In the genomic region with DNA sequence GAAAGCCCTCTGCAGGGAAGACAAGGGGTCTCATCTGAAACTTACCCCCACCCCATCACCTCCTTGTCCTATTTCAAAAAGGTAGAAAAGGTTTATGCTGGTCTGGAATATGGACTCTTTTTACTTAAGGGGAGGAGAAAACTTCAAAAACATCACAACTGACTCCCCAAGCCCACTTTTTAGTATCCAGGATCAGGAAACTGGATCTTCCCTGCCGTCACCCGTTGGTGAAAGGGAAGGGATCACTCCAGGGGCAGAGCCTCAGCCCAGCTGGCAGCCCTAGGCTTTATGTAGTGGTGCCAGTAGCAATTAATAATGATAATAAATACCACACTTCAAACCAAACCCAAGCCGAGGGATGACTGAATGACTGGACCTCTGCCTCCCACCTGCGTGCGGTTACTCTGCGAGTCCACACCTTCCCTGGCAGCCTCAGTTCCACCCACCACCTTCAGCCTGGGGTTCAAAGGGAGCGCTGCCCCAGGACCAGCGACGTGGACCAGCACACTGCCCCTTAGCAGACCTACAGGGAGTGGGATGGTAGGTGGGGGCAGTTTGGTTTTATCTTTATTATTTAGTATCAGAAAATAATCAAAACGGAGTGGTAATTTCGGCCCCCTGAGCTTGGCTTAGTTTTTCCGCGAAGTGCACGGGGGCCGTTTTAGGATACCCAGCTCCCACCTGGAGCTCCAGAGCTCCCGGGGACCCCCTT, we compare ENCODE assay signal across 19 cellular contexts. TPM values are rescaled to one million over a fixed set of nuclear protein-coding genes. Genes with fewer than 3 reads are reported as not detected.
DNase-seq lines count a peak whose midpoint lies in the region; ATAC-seq, FAIRE-seq and TF ChIP-seq lines count a peak whose summit lies in the region.
"Had no signal": no experiment of that assay in that cellular context is flagged by ENCODE, and none has a peak within 500 bp of the region (broad histone marks: within the 10 kb centered on the region; RNA-seq: fewer than 3 reads in every experiment).

No MANE protein-coding gene starts in this region.

- H3K27me3 Mint-ChIP-seq in activated CD4-positive, alpha-beta T cell treated with anti-CD3 and anti-CD28 coated beads, Interleukin-2, amount 10 ng/mL, durations not matched to agents 24 days and 14 days = peaks cover 59% of the 10 kb centered on the region
- H3K27me3 Mint-ChIP-seq in MCF 10A (ENCODE audit: insufficient read depth, unreplicated experiment) = no peaks in the 10 kb centered on the region

- FAIRE-seq in HepG2 (lab: Jason Lieb, UNC) = no peak
- FAIRE-seq: A549, bronchial epithelial cell, endometrium had no signal

- no peak overlapping the region for H3K4me3 Mint-ChIP-seq in activated CD4-positive, alpha-beta T cell treated with anti-CD3 and anti-CD28 coated beads, Interleukin-2, amount 10 ng/mL, durations not matched to agents 24 days and 14 days
- no peak overlapping the region for H3K4me3 Mint-ChIP-seq in MCF 10A (ENCODE audit: unreplicated experiment)
- H3K4me3 Mint-ChIP-seq: activated naive CD4-positive, alpha-beta T cell treated with anti-CD3 and anti-CD28 coated beads, Interleukin-2, amount 10 ng/mL, durations not matched to agents 7 days and 5 days had no signal

- H2AFZ ChIP-seq in HepG2 (ENCODE audit: low read length) (no peak overlapping the region), osteoblast (ENCODE audit: low read length) (no peak overlapping the region)

- peaks cover 0 to 22% (median 6%) of the 10 kb centered on the region in 4 donors for H3K4me1 ChIP-seq in liver (ENCODE audit: control insufficient read depth in 4 of 4, insufficient read depth in 4 of 4, low read length in 3 of 4)
- peaks cover 20% of the 10 kb centered on the region for H3K4me1 ChIP-seq in HepG2 (ENCODE audit: insufficient read depth, low read length)
- H3K4me1 ChIP-seq in osteoblast (ENCODE audit: insufficient read depth, low read length) = peaks cover 3% of the 10 kb centered on the region
- no peaks in the 10 kb centered on the region for H3K4me1 ChIP-seq in aorta (ENCODE audit: control insufficient read depth in 1 of 2, insufficient read depth in 2 of 2, low read length in 2 of 2)
- H3K4me1 ChIP-seq in HAP-1 = no peaks in the 10 kb centered on the region; the same call in 1 of the 2 replicates

- H4K20me1 ChIP-seq in HepG2 (ENCODE audit: insufficient read depth, low read length) (no peaks in the 10 kb centered on the region), osteoblast (ENCODE audit: insufficient read depth, low read length) (peaks cover 8% of the 10 kb centered on the region)

- BruUV-seq in HepG2 (replicated peaks; lab: Mats Ljungman, UMichigan) (no TSS peak), MCF 10A (replicated peaks; lab: Mats Ljungman, UMichigan) (no TSS peak)

- TF ChIP-seq RAD21 in liver (IDR thresholded peaks at IDR 0.05) = no peak
- no peak for TF ChIP-seq RAD21 in HepG2 (CRISPR knock-in tag; IDR thresholded peaks at IDR 0.05)

- in situ Hi-C loops in HepG2 (cut with HindIII; ENCODE audit: extremely low pct_ligation_motif_present, low pct_unique_long_range_greater_than_20kb) = loop anchor here (10.0 kb wide), 1 partner anchor 180 kb away; no protein-coding TSS in a partner anchor
- in situ Hi-C loops in HAP-1 (cut with MboI; ENCODE audit: low sequenced_read_pairs) = no loop called here

- H3K4me3 ChIP-seq in liver (ENCODE audit: low read depth in 1 of 3, low read length in 3 of 3) (peak overlapping the region in 2 of 3 donors; percentile 58 to 77), HepG2 (replicated peaks in 1 of 3; ENCODE audit: insufficient read depth in 1 of 3, low read depth in 2 of 3, low read length in 3 of 3) (no peak overlapping the region), osteoblast (ENCODE audit: insufficient read depth, low read length) (no peak overlapping the region), aorta (ENCODE audit: low read length in 2 of 2) (peak overlapping the region; percentile 60 to 81), HAP-1 (no peak overlapping the region)
- H3K4me3 ChIP-seq: A549, MG63 had no signal

- POLR2A ChIA-PET in HepG2 (lab: Yijun Ruan, JAX) (no interaction called here), MCF 10A (lab: Yijun Ruan, JAX) (interaction anchor here (0.7 kb wide), 1 partner anchor 9 kb away, joined by 3 read pairs; no protein-coding TSS in a partner anchor)

- H3K27me3 ChIP-seq in liver (ENCODE audit: control insufficient read depth in 4 of 4, insufficient read depth in 4 of 4, low read length in 3 of 4) (no peaks in the 10 kb centered on the region), HepG2 (ENCODE audit: control insufficient read depth in 1 of 2, insufficient read depth in 2 of 2, low read length in 2 of 2) (peaks cover 0 to 54% of the 10 kb centered on the region in 2 experiments; a peak in 3 of 5 replicates), osteoblast (ENCODE audit: insufficient read depth, low read length) (peaks cover 87% of the 10 kb centered on the region), aorta (ENCODE audit: control insufficient read depth in 1 of 2, insufficient read depth in 2 of 2, low read length in 1 of 2) (no peaks in the 10 kb centered on the region), HAP-1 (ENCODE audit: low read depth) (peaks cover 49% of the 10 kb centered on the region)

- H3K79me2 ChIP-seq in HepG2 (ENCODE audit: insufficient read depth, low read length) (no peaks in the 10 kb centered on the region), osteoblast (ENCODE audit: insufficient read depth, low read length) (no peaks in the 10 kb centered on the region)

- TF ChIP-seq EP300 in HepG2 (IDR thresholded peaks at IDR 0.05; ENCODE audit: low read depth in 2 of 2, low read length in 2 of 2) = no peak
- TF ChIP-seq EP300 in HepG2 (CRISPR knock-in tag; IDR thresholded peaks at IDR 0.05; ENCODE audit: borderline replicate concordance) = no peak

- H3K27ac Mint-ChIP-seq in activated CD4-positive, alpha-beta T cell treated with anti-CD3 and anti-CD28 coated beads, Interleukin-2, amount 10 ng/mL, durations not matched to agents 24 days and 14 days = no peak overlapping the region
- no peak overlapping the region for H3K27ac Mint-ChIP-seq in MCF 10A (ENCODE audit: low read depth, unreplicated experiment)
- H3K27ac Mint-ChIP-seq: activated naive CD4-positive, alpha-beta T cell treated with anti-CD3 and anti-CD28 coated beads, Interleukin-2, amount 10 ng/mL, durations not matched to agents 7 days and 5 days had no signal

- TF ChIP-seq POLR2A in HepG2 (IDR thresholded peaks at IDR 0.05; ENCODE audit: insufficient read depth in 1 of 2, low read depth in 2 of 2, low read length in 2 of 2) = no peak

- DNase-seq in HepG2 (ENCODE audit: low spot score) (no peak), islet precursor cell (peak; percentile 22), osteoblast (ENCODE audit: insufficient read length, low spot score, missing footprints) (peak; percentile 83), aorta (no peak), HAP-1 (ENCODE audit: low spot score in 2 of 2) (no peak), MCF 10A (ENCODE audit: unreplicated experiment) (no peak)
- no peak for DNase-seq in activated CD4-positive, alpha-beta T cell treated with anti-CD3 and anti-CD28 coated beads, Interleukin-2, amount 10 ng/mL, durations not matched to agents 24 days and 14 days
- DNase-seq: activated CD4-positive, alpha-beta T cell treated with anti-CD3 and anti-CD28 coated beads for 48 hours; activated naive CD4-positive, alpha-beta T cell treated with anti-CD3 and anti-CD28 coated beads, Interleukin-2, amount 10 ng/mL, durations not matched to agents 7 days and 5 days; MG63; NCI-H187 treated with DMSO at 0.1 percent for 48 hours; NCI-H510A; stimulated activated CD4-positive, alpha-beta T cell treated with anti-CD3 and anti-CD28 coated beads, Interleukin-4, amount 100 ng/mL, for 1 hour; stimulated activated CD8-positive, alpha-beta memory T cell treated with anti-CD3 and anti-CD28 coated beads, Interleukin-4, amount 100 ng/mL, for 48 hours; tibial artery had no signal

- H3K9me3 ChIP-seq in liver (ENCODE audit: control insufficient read depth in 4 of 4, low read length in 3 of 4) (no peaks in the 10 kb centered on the region), HepG2 (ENCODE audit: low read length) (no peaks in the 10 kb centered on the region), osteoblast (ENCODE audit: low read depth, low read length) (no peaks in the 10 kb centered on the region), aorta (ENCODE audit: control insufficient read depth, low read length) (no peaks in the 10 kb centered on the region), HAP-1 (no peaks in the 10 kb centered on the region)
- H3K9me3 ChIP-seq: A549, MG63, tibial artery had no signal

- H3K4me2 ChIP-seq in HepG2 (ENCODE audit: low read depth, low read length) (no peak overlapping the region), osteoblast (ENCODE audit: insufficient read depth, low read length) (no peak overlapping the region)
- H3K4me2 ChIP-seq: A549 had no signal

- ATAC-seq in HepG2 = no peak
- ATAC-seq in aorta (ENCODE audit: low FRiP score) = no peak
- ATAC-seq: A549 had no signal

- H3K9ac ChIP-seq in liver (ENCODE audit: low read depth in 1 of 2, low read length in 2 of 2) (no peak overlapping the region), HepG2 (ENCODE audit: insufficient read depth, low read depth, low read length) (no peak overlapping the region)

- H3K9me3 Mint-ChIP-seq in activated CD4-positive, alpha-beta T cell treated with anti-CD3 and anti-CD28 coated beads, Interleukin-2, amount 10 ng/mL, durations not matched to agents 24 days and 14 days = no peaks in the 10 kb centered on the region
- no peaks in the 10 kb centered on the region for H3K9me3 Mint-ChIP-seq in MCF 10A (ENCODE audit: unreplicated experiment)
- H3K9me3 Mint-ChIP-seq: activated naive CD4-positive, alpha-beta T cell treated with anti-CD3 and anti-CD28 coated beads, Interleukin-2, amount 10 ng/mL, durations not matched to agents 7 days and 5 days had no signal

- no peak overlapping the region for H3K27ac ChIP-seq in liver (ENCODE audit: low read depth in 1 of 2, low read length in 2 of 2)
- H3K27ac ChIP-seq in HepG2 (ENCODE audit: extremely low read length, insufficient read depth, low read length) = no peak overlapping the region
- H3K27ac ChIP-seq in osteoblast (ENCODE audit: low read depth, low read length) = no peak overlapping the region
- H3K27ac ChIP-seq in aorta (ENCODE audit: low read depth in 1 of 2, low read length in 2 of 2) = peak overlapping the region in 1 of 2 donors; percentile 71
- H3K27ac ChIP-seq: A549 had no signal

- H3K36me3 Mint-ChIP-seq in activated CD4-positive, alpha-beta T cell treated with anti-CD3 and anti-CD28 coated beads, Interleukin-2, amount 10 ng/mL, durations not matched to agents 24 days and 14 days (ENCODE audit: low read depth) = peaks cover 7% of the 10 kb centered on the region
- H3K36me3 Mint-ChIP-seq in MCF 10A (ENCODE audit: insufficient read depth, unreplicated experiment) = no peaks in the 10 kb centered on the region

- TF ChIP-seq CTCF in liver (IDR thresholded peaks at IDR 0.05; ENCODE audit: low read depth, low read length, missing input control) (no peak), HepG2 (CRISPR knock-in tag; IDR thresholded peaks at IDR 0.05) (no peak), osteoblast (IDR thresholded peaks at IDR 0.05; ENCODE audit: extremely low read depth, low read depth, low read length) (no peak), MCF 10A (IDR thresholded peaks at IDR 0.05; ENCODE audit: unreplicated experiment) (no peak)

- intact Hi-C loops in HepG2 (cut with micrococcal nuclease; ENCODE audit: unreplicated experiment) (loop anchor here (10.0 kb wide), 1 partner anchor 50 kb away; no protein-coding TSS in a partner anchor), aorta (cut with DNase I) (loop anchor here (2.0 to 10.0 kb wide), 4 partner anchors 168 to 443 kb away; no protein-coding TSS in a partner anchor), MCF 10A (cut with micrococcal nuclease) (loop anchor here (5.0 to 10.0 kb wide), 5 partner anchors 170 to 630 kb away; no protein-coding TSS in a partner anchor)
- intact Hi-C loops in activated CD4-positive, alpha-beta T cell treated with anti-CD3 and anti-CD28 coated beads, Interleukin-2, amount 10 ng/mL, durations not matched to agents 24 days and 14 days (cut with micrococcal nuclease) = loop anchor here (5.0 kb wide), 3 partner anchors 183 to 922 kb away; partner anchors contain the start of gene GREB1L

- peaks cover 9% of the 10 kb centered on the region for H3K4me1 Mint-ChIP-seq in activated CD4-positive, alpha-beta T cell treated with anti-CD3 and anti-CD28 coated beads, Interleukin-2, amount 10 ng/mL, durations not matched to agents 24 days and 14 days
- H3K4me1 Mint-ChIP-seq in MCF 10A (ENCODE audit: insufficient read depth, unreplicated experiment) = no peaks in the 10 kb centered on the region

- WGBS in liver = 56% methylated on average over 16 of the region's 16 CpGs
- 82% methylated on average over 12 of the region's 16 CpGs for WGBS in HepG2 (ENCODE audit: low lambda C conversion rate)
- WGBS in aorta, 2 donors = 59 to 61% methylated on average over 15 to 16 of the region's 16 CpGs

- no peaks in the 10 kb centered on the region for H3K36me3 ChIP-seq in liver (ENCODE audit: control insufficient read depth in 4 of 4, insufficient read depth in 3 of 4, low read depth in 1 of 4, low read length in 3 of 4)
- no peaks in the 10 kb centered on the region for H3K36me3 ChIP-seq in HepG2 (replicated peaks in 1 of 2; ENCODE audit: control insufficient read depth in 1 of 2, insufficient read depth in 2 of 2, low read length in 2 of 2)
- no peaks in the 10 kb centered on the region for H3K36me3 ChIP-seq in osteoblast (ENCODE audit: insufficient read depth, low read length)
- H3K36me3 ChIP-seq in aorta (ENCODE audit: control insufficient read depth in 1 of 2, insufficient read depth in 2 of 2, low read length in 1 of 2) = no peaks in the 10 kb centered on the region
- H3K36me3 ChIP-seq in HAP-1 (replicated peaks) = no peaks in the 10 kb centered on the region
- H3K36me3 ChIP-seq: MG63, tibial artery had no signal

- CTCF ChIA-PET in HepG2 (lab: Yijun Ruan, JAX; ENCODE audit: low intra/inter-chr PET ratio, low total read pairs) = no interaction called here
- CTCF ChIA-PET in MCF 10A (lab: Yijun Ruan, JAX) = interaction anchor here (0.6 kb wide), 1 partner anchor 245 kb away, joined by 3 read pairs; no protein-coding TSS in a partner anchor

RNA-seq across cellular contexts. Expression of gene GATA6, which starts 4.9 kb away (rescaled TPM):
- 1 to 10 TPM; 3.5 to 6.6 TPM for total RNA-seq in liver
- polyA plus RNA-seq in liver = 1 to 10 TPM; 1.8 to 6.2 TPM
- 2.9 and 3.2 TPM in 2 replicates for total RNA-seq in HepG2 (2016; rRNA removed; fragmentation: Illumina TruSeq; extraction: Trizol)
- total RNA-seq in HepG2 (2016; cell fraction: cytosol; rRNA removed; fragmentation: Illumina TruSeq; extraction: Trizol; ENCODE audit: low read depth) = 0.53 and 0.71 TPM in 2 replicates
- 2.5 and 3.4 TPM in 2 replicates for total RNA-seq in HepG2 (2016; cell fraction: insoluble cytoplasmic fraction; rRNA removed; fragmentation: Illumina TruSeq; extraction: Trizol)
- 2.1 and 2.4 TPM in 2 replicates for total RNA-seq in HepG2 (2016; cell fraction: membrane; rRNA removed; fragmentation: Illumina TruSeq; extraction: Trizol)
- total RNA-seq in HepG2 (2016; cell fraction: nucleus; rRNA removed; fragmentation: Illumina TruSeq; extraction: Trizol) = 2.9 and 3.3 TPM in 2 replicates
- polyA plus RNA-seq in HepG2 (2011; rRNA removed) = 0.84 and 0.95 TPM in 2 replicates
- polyA plus RNA-seq in HepG2 (2011; cell fraction: cytosol; rRNA removed) = 0.38 and 0.39 TPM in 2 replicates
- 1.6 and 2.6 TPM in 2 replicates for polyA plus RNA-seq in HepG2 (2011; cell fraction: nucleus; rRNA removed)
- 0.52 and 0.87 TPM in 2 replicates for polyA plus RNA-seq in HepG2 (2012)
- polyA plus RNA-seq in HepG2 (2016; cell fraction: cytosol; fragmentation: Illumina TruSeq; extraction: Trizol; ENCODE audit: low read depth) = 0.33 and 0.35 TPM in 2 replicates
- polyA plus RNA-seq in HepG2 (2016; cell fraction: insoluble cytoplasmic fraction; fragmentation: Illumina TruSeq; extraction: Trizol; ENCODE audit: low read depth) = 3.6 and 4.5 TPM in 2 replicates
- 0.98 and 1.2 TPM in 2 replicates for polyA plus RNA-seq in HepG2 (2016; cell fraction: membrane; fragmentation: Illumina TruSeq; extraction: Trizol; ENCODE audit: low read depth)
- polyA plus RNA-seq in HepG2 (2016; cell fraction: nucleus; fragmentation: Illumina TruSeq; extraction: Trizol; ENCODE audit: insufficient read depth, low read depth) = 4.1 and 6.0 TPM in 2 replicates
- 1.2 and 1.3 TPM in 2 replicates for polyA minus RNA-seq in HepG2 (2011; rRNA and poly(A)+ RNA removed; ENCODE audit: low replicate concordance)
- 0.89 and 1.1 TPM in 2 replicates for polyA minus RNA-seq in HepG2 (2011; cell fraction: cytosol; rRNA and poly(A)+ RNA removed)
- polyA minus RNA-seq in HepG2 (2011; cell fraction: nucleus; rRNA and poly(A)+ RNA removed) = 2.0 and 3.2 TPM in 2 replicates
- total RNA-seq in osteoblast = 10.9 and 16.6 TPM in 2 replicates
- total RNA-seq in aorta = 10 to 100 TPM; 28.7 to 41.5 TPM
- 10 to 100 TPM; 16.0 to 32.8 TPM for polyA plus RNA-seq in aorta
- total RNA-seq in activated CD4-positive, alpha-beta T cell treated with anti-CD3 and anti-CD28 coated beads, Interleukin-2, amount 10 ng/mL, durations not matched to agents 24 days and 14 days = not detected in 2 replicates
- 6.7 and 14.0 TPM in 2 replicates for total RNA-seq in MCF 10A (2022)

Comparison
In these comparisons a context has a peak if more than half of its experiments do, and no peak if none do; other contexts are left out.
1. H3K4me3 ChIP-seq: peak in liver (2 of 3) and aorta (2 of 2); none in HepG2 (0 of 3), osteoblast (single experiment) and HAP-1 (single experiment).
2. DNase-seq: peak in islet precursor cell (single experiment) and osteoblast (single experiment); none in HepG2 (single experiment), aorta (0 of 2), activated CD4-positive, alpha-beta T cell treated with anti-CD3 and anti-CD28 coated beads, Interleukin-2, amount 10 ng/mL, durations not matched to agents 24 days and 14 days (single experiment), HAP-1 (0 of 2) and MCF 10A (single experiment).